In genomic region chr5:178320281-178320855, GRCh38 we compare ENCODE assay signal across 21 cellular contexts.
A peak's percentile ranks its signal among the peaks of the same experiment; 100 is the strongest.
DNase-seq lines count a peak whose midpoint lies in the region; ATAC-seq, FAIRE-seq and TF ChIP-seq lines count a peak whose summit lies in the region.
"Had no signal": no experiment of that assay in that cellular context is flagged by ENCODE, and none has a peak within 500 bp of the region (broad histone marks: within the 10 kb centered on the region; RNA-seq: fewer than 3 reads in every experiment).

No MANE protein-coding gene starts in this region.

- DNase-seq in activated effector memory CD4-positive, alpha-beta T cell treated with anti-CD3 and anti-CD28 coated beads, Interleukin-2, amount 50 U/mL, for 16 hours, result peak; percentile 52
- DNase-seq in activated effector memory CD4-positive, alpha-beta T cell treated with Interleukin-2 at 50 U/mL for 16 hours, result no peak
- peak; percentile 17 to 25 for DNase-seq in SJCRH30
- DNase-seq in lower lobe of right lung, result peak; percentile 44
- DNase-seq in GM12891 (ENCODE audit: insufficient read length, low spot score), result no peak
- no peak for DNase-seq in NCI-H446 (lab: John Stamatoyannopoulos, UW)
- DNase-seq: C1 segment of cervical spinal cord, COR-L47, DMS53, KG1, MM.1S, NCI-H1105, NCI-H187, NCI-H446 treated with DMSO at 0.1 percent for 48 hours, NCI-H748 treated with DMSO at 0.1 percent for 48 hours, PC-3 had no signal

- peaks cover 3% of the 10 kb centered on the region for H3K27me3 Mint-ChIP-seq in stimulated activated memory B cell treated with anti-CD40 and anti-IgM and Interleukin-4, amounts not matched to agents 10 μg/mL and 1 μg/mL and 100 μg/mL, for 72 hours

- ATAC-seq in lower lobe of right lung (peak; percentile 19 to 26), HG02571 (IDR thresholded peaks at IDR 0.05; ENCODE audit: unreplicated experiment) (no peak)
- ATAC-seq in stimulated activated memory B cell treated with anti-CD40 and anti-IgM and Interleukin-4, amounts not matched to agents 10 μg/mL and 1 μg/mL and 100 μg/mL, for 72 hours, result no peak
- ATAC-seq: PC-3 had no signal

- H3K27me3 ChIP-seq in SJCRH30 (no peaks in the 10 kb centered on the region), lower lobe of right lung (ENCODE audit: low read depth) (no peaks in the 10 kb centered on the region)

- FAIRE-seq in GM12891 (lab: Jason Lieb, UNC), result no peak
- FAIRE-seq: GM12892 had no signal

- H3K4me3 Mint-ChIP-seq in stimulated activated memory B cell treated with anti-CD40 and anti-IgM and Interleukin-4, amounts not matched to agents 10 μg/mL and 1 μg/mL and 100 μg/mL, for 72 hours, result peak overlapping the region; percentile 42
- H3K4me3 Mint-ChIP-seq: GM23338 had no signal

- H3K4me1 ChIP-seq in SJCRH30 (no peaks in the 10 kb centered on the region), lower lobe of right lung (peaks cover 17% of the 10 kb centered on the region)

- peaks cover 12% of the 10 kb centered on the region for H3K36me3 Mint-ChIP-seq in stimulated activated memory B cell treated with anti-CD40 and anti-IgM and Interleukin-4, amounts not matched to agents 10 μg/mL and 1 μg/mL and 100 μg/mL, for 72 hours

- H3K9me3 Mint-ChIP-seq in stimulated activated memory B cell treated with anti-CD40 and anti-IgM and Interleukin-4, amounts not matched to agents 10 μg/mL and 1 μg/mL and 100 μg/mL, for 72 hours, result peaks cover 10% of the 10 kb centered on the region
- H3K9me3 Mint-ChIP-seq: GM23338 had no signal

- H3K36me3 ChIP-seq in SJCRH30 (no peaks in the 10 kb centered on the region), lower lobe of right lung (no peaks in the 10 kb centered on the region)

- H3K27ac ChIP-seq in SJCRH30 (no peak overlapping the region), lower lobe of right lung (peak overlapping the region; percentile 46)
- H3K27ac ChIP-seq: 22Rv1 had no signal

- peaks cover 40% of the 10 kb centered on the region for H3K4me1 Mint-ChIP-seq in stimulated activated memory B cell treated with anti-CD40 and anti-IgM and Interleukin-4, amounts not matched to agents 10 μg/mL and 1 μg/mL and 100 μg/mL, for 72 hours

- no peaks in the 10 kb centered on the region for H3K9me3 ChIP-seq in SJCRH30 (replicated peaks)
- no peaks in the 10 kb centered on the region for H3K9me3 ChIP-seq in lower lobe of right lung

- H3K4me3 ChIP-seq in SJCRH30 (no peak overlapping the region), lower lobe of right lung (no peak overlapping the region)
- H3K4me3 ChIP-seq: GM23338 had no signal

- no peak for TF ChIP-seq POLR2A in GM12891 (IDR thresholded peaks at IDR 0.05; ENCODE audit: low read depth, low read length)

- no peak for TF ChIP-seq CTCF in lower lobe of right lung (IDR thresholded peaks at IDR 0.05)

- intact Hi-C loops in lower lobe of right lung (cut with DNase I), result no loop called here

- peak overlapping the region; percentile 23 for H3K27ac Mint-ChIP-seq in stimulated activated memory B cell treated with anti-CD40 and anti-IgM and Interleukin-4, amounts not matched to agents 10 μg/mL and 1 μg/mL and 100 μg/mL, for 72 hours
- H3K27ac Mint-ChIP-seq: GM23338 had no signal

TF ChIP-seq in GM12891, 5 proteins besides CTCF, POLR2A, EP300 and RAD21:
- no peak for TF ChIP-seq PAX5 (IDR thresholded peaks at IDR 0.05; ENCODE audit: insufficient read depth, low read length, severe bottlenecking)

Comparison
In these comparisons a context has a peak if more than half of its experiments do, and no peak if none do; other contexts are left out.
1. DNase-seq: peak in activated effector memory CD4-positive, alpha-beta T cell treated with anti-CD3 and anti-CD28 coated beads, Interleukin-2, amount 50 U/mL, for 16 hours (single experiment), SJCRH30 (2 of 2) and lower lobe of right lung (single experiment); none in activated effector memory CD4-positive, alpha-beta T cell treated with Interleukin-2 at 50 U/mL for 16 hours (single experiment), GM12891 (single experiment) and NCI-H446 (0 of 2).
2. ATAC-seq: peak in lower lobe of right lung (2 of 2); none in stimulated activated memory B cell treated with anti-CD40 and anti-IgM and Interleukin-4, amounts not matched to agents 10 μg/mL and 1 μg/mL and 100 μg/mL, for 72 hours (single experiment) and HG02571 (single experiment).